Comparison of ENCODE assay signal across 1 cellular context in genomic region chr4:1576961-1577814, GRCh38.
TF ChIP-seq lines count a peak whose summit lies in the region.

No MANE protein-coding gene starts in this region.

TF ChIP-seq in GM23338, 12 proteins besides CTCF, POLR2A, EP300 and RAD21:
- TF ChIP-seq ZNF462 (CRISPR knock-in tag; IDR thresholded peaks at IDR 0.05), result no peak
